Comparison of ENCODE assay signal across 5 cellular contexts in genomic region chr9:93364734-93365426, GRCh38.
"Had no signal": no experiment of that assay in that cellular context is flagged by ENCODE, and none has a peak within 500 bp of the region (broad histone marks: within the 10 kb centered on the region; RNA-seq: fewer than 3 reads in every experiment).

No MANE protein-coding gene starts in this region.

- H3K36me3 Mint-ChIP-seq: IgD-negative memory B cell had no signal

- DNase-seq: GOT3, H7, HCEC 1CT, KBM-7 had no signal
